1 cellular context compared by ENCODE assay signal in the genomic region with DNA sequence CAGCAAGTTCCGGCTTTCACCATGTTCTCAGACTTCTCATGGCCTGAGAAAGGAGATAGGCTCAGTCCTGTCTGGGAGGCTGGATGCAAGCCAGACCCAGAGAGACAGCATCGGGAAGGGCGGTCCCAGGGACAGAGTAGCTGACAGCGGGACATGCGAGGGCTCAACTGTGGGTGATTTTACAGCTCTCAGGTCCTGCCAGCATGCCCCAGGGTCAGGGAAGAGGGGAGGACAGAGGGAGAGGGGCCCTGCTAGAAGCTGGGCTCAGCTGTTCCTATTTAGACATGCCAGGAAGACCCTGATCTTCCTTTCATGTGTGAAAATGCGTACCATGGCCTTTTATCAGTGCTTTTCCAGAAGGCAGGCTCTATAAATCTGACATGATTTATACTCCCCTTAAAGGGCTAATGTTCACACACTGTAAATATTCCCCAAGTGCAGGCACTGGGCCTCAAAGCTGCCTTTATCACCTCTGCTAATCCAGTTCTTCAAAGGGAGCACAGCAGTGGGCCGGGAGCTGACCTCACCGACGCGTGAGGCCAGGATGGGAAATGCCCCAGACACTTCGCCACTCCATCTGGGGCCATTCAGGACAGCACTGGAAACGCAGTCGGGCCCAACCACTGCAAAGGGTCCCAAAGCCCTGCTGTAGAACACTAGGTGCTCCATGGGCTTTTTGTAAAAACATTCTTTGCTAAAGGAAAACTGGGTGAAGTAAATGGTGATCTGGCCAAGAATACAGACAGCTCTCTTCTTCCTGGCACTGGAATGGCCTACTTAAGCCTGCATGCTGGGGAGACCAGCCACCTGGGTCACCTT.
TF ChIP-seq lines count a peak whose summit lies in the region.

No MANE protein-coding gene starts in this region.

TF ChIP-seq in HEK293, 187 proteins besides CTCF, POLR2A, EP300 and RAD21 (continued from another document and continues in another):
- TF ChIP-seq, protein P1, sequence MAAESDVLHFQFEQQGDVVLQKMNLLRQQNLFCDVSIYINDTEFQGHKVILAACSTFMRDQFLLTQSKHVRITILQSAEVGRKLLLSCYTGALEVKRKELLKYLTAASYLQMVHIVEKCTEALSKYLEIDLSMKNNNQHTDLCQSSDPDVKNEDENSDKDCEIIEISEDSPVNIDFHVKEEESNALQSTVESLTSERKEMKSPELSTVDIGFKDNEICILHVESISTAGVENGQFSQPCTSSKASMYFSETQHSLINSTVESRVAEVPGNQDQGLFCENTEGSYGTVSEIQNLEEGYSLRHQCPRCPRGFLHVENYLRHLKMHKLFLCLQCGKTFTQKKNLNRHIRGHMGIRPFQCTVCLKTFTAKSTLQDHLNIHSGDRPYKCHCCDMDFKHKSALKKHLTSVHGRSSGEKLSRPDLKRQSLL (tag by site-specific recombination; IDR thresholded peaks at IDR 0.05): 0 out of 2 replicates have a peak, but pooled peaks have one; percentile 48
- TF ChIP-seq ZNF2 (tag by site-specific recombination; IDR thresholded peaks at IDR 0.05) (0 out of 2 replicates have a peak, but pooled peaks have one; percentile 45), ZNF664 (tag by site-specific recombination; IDR thresholded peaks at IDR 0.05) (peak; percentile 78), ZNF792 (tag by site-specific recombination; IDR thresholded peaks at IDR 0.05) (no peak), ZNF324 (tag by site-specific recombination; IDR thresholded peaks at IDR 0.05) (peak; percentile 85), ZFP37 (tag by site-specific recombination; IDR thresholded peaks at IDR 0.05) (peak; percentile 92), ZNF280C (tag by site-specific recombination; IDR thresholded peaks at IDR 0.05) (no peak), ZNF596 (tag by site-specific recombination; IDR thresholded peaks at IDR 0.05) (peak; percentile 73), ZIC2 (tag by site-specific recombination; IDR thresholded peaks at IDR 0.05) (peak; percentile 96), ZNF558 (tag by site-specific recombination; IDR thresholded peaks at IDR 0.05) (peak; percentile 87), KLF9 (tag by site-specific recombination; IDR thresholded peaks at IDR 0.05; ENCODE audit: low read depth) (peak; percentile 63; the same call in 1 of the 2 replicates), ZXDB (tag by site-specific recombination; IDR thresholded peaks at IDR 0.05) (peak; percentile 99), ZFP3 (tag by site-specific recombination; IDR thresholded peaks at IDR 0.05; ENCODE audit: low read depth) (0 out of 2 replicates have a peak, but pooled peaks have one; percentile 10), ZNF10 (tag by site-specific recombination; IDR thresholded peaks at IDR 0.05) (peak; percentile 68; the same call in 1 of the 2 replicates), PRDM4 (tag by site-specific recombination; IDR thresholded peaks at IDR 0.05) (peak; percentile 98), ZNF701 (tag by site-specific recombination; IDR thresholded peaks at IDR 0.05) (peak; percentile 69; the same call in 1 of the 2 replicates), ZSCAN30 (tag by site-specific recombination; IDR thresholded peaks at IDR 0.05) (peak; percentile 98), ZNF266 (tag by site-specific recombination; IDR thresholded peaks at IDR 0.05; ENCODE audit: low read depth) (0 out of 2 replicates have a peak, but pooled peaks have one; percentile 30), HIC1 (tag by site-specific recombination; IDR thresholded peaks at IDR 0.05) (peak; percentile 75), TRIM28 (IDR thresholded peaks at IDR 0.05; ENCODE audit: borderline replicate concordance, low read length) (peak; percentile 98), MYNN (tag by site-specific recombination; IDR thresholded peaks at IDR 0.05; ENCODE audit: borderline replicate concordance) (0 out of 2 replicates have a peak, but pooled peaks have one; percentile 48), ZNF423 (tag by site-specific recombination; IDR thresholded peaks at IDR 0.05) (peak; percentile 66), GLIS2 (tag by site-specific recombination; IDR thresholded peaks at IDR 0.05) (peak; percentile 64), ZNF580 (tag by site-specific recombination; IDR thresholded peaks at IDR 0.05) (peak; percentile 96), WT1 (tag by site-specific recombination; IDR thresholded peaks at IDR 0.05) (peak; percentile 93), ZNF350 (tag by site-specific recombination; IDR thresholded peaks at IDR 0.05) (no peak; the same call in 1 of the 2 replicates), ZNF501 (tag by site-specific recombination; IDR thresholded peaks at IDR 0.05) (peak; percentile 70; the same call in 1 of the 2 replicates), ZBTB44 (tag by site-specific recombination; IDR thresholded peaks at IDR 0.05) (peak; percentile 88), ZFHX2 (tag by site-specific recombination; conservative IDR thresholded peaks at IDR 0.05) (peak; percentile 18; the same call in 1 of the 2 replicates), GFI1B (tag by site-specific recombination; IDR thresholded peaks at IDR 0.05) (peak; percentile 96), ATF2 (tag by site-specific recombination; IDR thresholded peaks at IDR 0.05; ENCODE audit: low read depth) (peak; percentile 80), ZNF843 (tag by site-specific recombination; IDR thresholded peaks at IDR 0.05) (peak; percentile 100), ZNF223 (tag by site-specific recombination; IDR thresholded peaks at IDR 0.05) (0 out of 2 replicates have a peak, but pooled peaks have one; percentile 6), GLIS1 (tag by site-specific recombination; IDR thresholded peaks at IDR 0.05) (peak; percentile 98), ZNF280D (tag by site-specific recombination; IDR thresholded peaks at IDR 0.05) (no peak), ZNF544 (tag by site-specific recombination; IDR thresholded peaks at IDR 0.05) (no peak), ZFP41 (tag by site-specific recombination; IDR thresholded peaks at IDR 0.05; ENCODE audit: borderline replicate concordance) (no peak), KLF10 (tag by site-specific recombination; IDR thresholded peaks at IDR 0.05) (peak; percentile 60), ZNF529 (tag by site-specific recombination; IDR thresholded peaks at IDR 0.05; ENCODE audit: insufficient replicate concordance) (no peak), ZEB2 (tag by site-specific recombination; IDR thresholded peaks at IDR 0.05) (peak; percentile 96), ZNF155 (tag by site-specific recombination; IDR thresholded peaks at IDR 0.05) (0 out of 2 replicates have a peak, but pooled peaks have one; percentile 30), GLI2 (tag by site-specific recombination; IDR thresholded peaks at IDR 0.05; ENCODE audit: borderline replicate concordance, low read depth) (peak; percentile 98), ZNF18 (tag by site-specific recombination; IDR thresholded peaks at IDR 0.05) (peak; percentile 89)
